Comparison of ENCODE assay signal across 8 cellular contexts in the genomic region with DNA sequence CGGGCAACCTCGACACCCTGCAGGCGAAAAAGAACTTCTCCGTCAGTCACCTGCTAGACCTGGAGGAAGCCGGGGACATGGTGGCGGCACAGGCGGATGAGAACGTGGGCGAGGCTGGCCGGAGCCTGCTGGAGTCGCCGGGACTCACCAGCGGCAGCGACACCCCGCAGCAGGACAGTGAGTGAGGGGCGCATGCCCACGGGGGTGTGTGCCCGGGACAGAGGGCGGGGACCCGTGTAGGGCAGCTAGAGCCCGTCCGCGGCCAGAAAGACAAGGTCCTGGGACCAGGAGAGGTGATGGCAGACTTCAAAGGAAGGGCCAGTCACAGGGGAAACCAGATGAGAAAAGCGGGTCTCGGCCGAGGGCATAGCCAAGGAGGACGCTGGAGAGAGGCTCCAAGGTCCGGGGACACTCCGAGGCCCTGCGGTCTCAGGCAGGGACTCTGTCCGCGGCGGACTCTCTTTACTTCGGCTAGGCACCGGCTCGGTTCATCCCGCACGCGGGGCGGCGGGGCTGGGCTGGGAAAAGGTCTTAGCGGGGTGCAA. TPM values are rescaled to one million over a fixed set of nuclear protein-coding genes. Genes with fewer than 3 reads are reported as not detected.
A peak's percentile ranks its signal among the peaks of the same experiment; 100 is the strongest.
DNase-seq lines count a peak whose midpoint lies in the region; ATAC-seq and TF ChIP-seq lines count a peak whose summit lies in the region.

No MANE protein-coding gene starts in this region.

- in situ Hi-C loops in GM13976 (cut with MboI; ENCODE audit: low sequenced_read_pairs, unreplicated experiment) = no loop called here

- no peak overlapping the region for H3K27ac Mint-ChIP-seq in CD4-positive, alpha-beta T cell

- H3K9me3 Mint-ChIP-seq in CD4-positive, alpha-beta T cell = no peaks in the 10 kb centered on the region

- ATAC-seq in left cardiac atrium (peak; percentile 24 to 32), HG02763 (IDR thresholded peaks at IDR 0.05; ENCODE audit: unreplicated experiment) (no peak)
- ATAC-seq in CD4-positive, alpha-beta T cell (ENCODE audit: poor library complexity) = no peak

- H3K27ac ChIP-seq in rectal smooth muscle tissue (ENCODE audit: low read depth, low read length) = peak overlapping the region; percentile 7
- no peak overlapping the region for H3K27ac ChIP-seq in CD4-positive, alpha-beta T cell (ENCODE audit: low read depth, low read length)

- peak; percentile 60 for DNase-seq in GM13976 (ENCODE audit: low spot score)
- peak; percentile 49 for DNase-seq in SW480 (ENCODE audit: low spot score)
- peak; percentile 33 for DNase-seq in left cardiac atrium
- DNase-seq in CD1c-positive myeloid dendritic cell (ENCODE audit: extremely low spot score) = no peak
- no peak for DNase-seq in NCI-H146 (lab: John Stamatoyannopoulos, UW)
- no peak for DNase-seq in CD4-positive, alpha-beta T cell

- peak overlapping the region; percentile 67 for H3K4me3 ChIP-seq in rectal smooth muscle tissue (ENCODE audit: low read length)

- POLR2A ChIA-PET in CD4-positive, alpha-beta T cell (lab: Charles Lee) = no interaction called here

- no peaks in the 10 kb centered on the region for H3K9me3 ChIP-seq in CD4-positive, alpha-beta T cell (ENCODE audit: control insufficient read depth, low read length)

- H3K36me3 Mint-ChIP-seq in CD4-positive, alpha-beta T cell (ENCODE audit: low read depth) = no peaks in the 10 kb centered on the region

- peaks cover 93% of the 10 kb centered on the region for H3K27me3 Mint-ChIP-seq in CD4-positive, alpha-beta T cell

- intact Hi-C loops in left cardiac atrium (cut with DNase I) = loop anchor here (5.0 to 10.0 kb wide), 2 partner anchors 130 to 132 kb away; a partner anchor contains a TSS
- intact Hi-C loops in CD4-positive, alpha-beta T cell (cut with DNase I, micrococcal nuclease) = no loop called here

- no peak overlapping the region for H3K9ac ChIP-seq in rectal smooth muscle tissue (ENCODE audit: low read length)

- CTCF ChIA-PET in CD4-positive, alpha-beta T cell (lab: Charles Lee) = no interaction called here

- no peak for TF ChIP-seq CTCF in GM13976 (IDR thresholded peaks at IDR 0.05; ENCODE audit: borderline replicate concordance, control extremely low read depth, extremely low read depth, insufficient read depth, missing control alignments)
- TF ChIP-seq CTCF in CD4-positive, alpha-beta T cell (IDR thresholded peaks at IDR 0.05) = no peak

- H3K27me3 ChIP-seq in rectal smooth muscle tissue (ENCODE audit: control insufficient read depth, insufficient read depth, low read length) = peaks cover 45% of the 10 kb centered on the region
- H3K27me3 ChIP-seq in CD4-positive, alpha-beta T cell (ENCODE audit: control insufficient read depth, insufficient read depth, low read length) = peaks cover 97% of the 10 kb centered on the region

- no peaks in the 10 kb centered on the region for H3K36me3 ChIP-seq in rectal smooth muscle tissue (ENCODE audit: control insufficient read depth, insufficient read depth, low read length)

- H3K4me1 Mint-ChIP-seq in CD4-positive, alpha-beta T cell (ENCODE audit: low read depth) = peaks cover 43% of the 10 kb centered on the region

- no peak overlapping the region for H3K4me3 Mint-ChIP-seq in CD4-positive, alpha-beta T cell

- peaks cover 6% of the 10 kb centered on the region for H3K4me1 ChIP-seq in rectal smooth muscle tissue (ENCODE audit: control insufficient read depth, insufficient read depth, low read length)

RNA-seq across cellular contexts. Expression of a gene that starts 0.4 kb away (rescaled TPM):
- total RNA-seq in left cardiac atrium = 10 to 100 TPM; 31.4 to 38.6 TPM
- not detected for total RNA-seq in CD4-positive, alpha-beta T cell

Comparison
In these comparisons a context has a peak if more than half of its experiments do, and no peak if none do; other contexts are left out.
1. DNase-seq: peak in GM13976 (single experiment), SW480 (single experiment) and left cardiac atrium (single experiment); none in CD1c-positive myeloid dendritic cell (single experiment), NCI-H146 (single experiment) and CD4-positive, alpha-beta T cell (0 of 10).
2. ATAC-seq: peak in left cardiac atrium (2 of 2); none in CD4-positive, alpha-beta T cell (single experiment) and HG02763 (single experiment).
3. RNA of a gene that starts 0.4 kb away (total RNA-seq): 31.4 to 38.6 TPM in left cardiac atrium; not detected in CD4-positive, alpha-beta T cell; every median in the first group is over 10 times any median in the second.
4. intact Hi-C loops: an anchor here in left cardiac atrium (5.0 to 10.0 kb wide); none called in CD4-positive, alpha-beta T cell.